In genomic region chr4:839675-840443, GRCh38 we compare ENCODE assay signal across 20 cellular contexts. TPM values are rescaled to one million over a fixed set of nuclear protein-coding genes. Genes with fewer than 3 reads are reported as not detected.
"Had no signal": no experiment of that assay in that cellular context is flagged by ENCODE, and none has a peak within 500 bp of the region (broad histone marks: within the 10 kb centered on the region; RNA-seq: fewer than 3 reads in every experiment).

No MANE protein-coding gene starts in this region.

- H3K27ac Mint-ChIP-seq: activated B cell treated with CpG ODN at 0.5 μM for 24 hours; activated CD4-positive, alpha-beta T cell treated with anti-CD3 and anti-CD28 coated beads, Interleukin-2, amount 10 ng/mL, durations not matched to agents 7 days and 5 days; endodermal cell; naive thymus-derived CD4-positive, alpha-beta T cell; neural progenitor cell; T-cell had no signal

- ATAC-seq: naive thymus-derived CD4-positive, alpha-beta T cell; T-cell had no signal

- H3K4me3 ChIP-seq: dorsolateral prefrontal cortex, neural progenitor cell, prostate gland, right atrium auricular region, thoracic aorta, upper lobe of left lung had no signal

- H3K4me1 Mint-ChIP-seq: activated B cell treated with CpG ODN at 0.5 μM for 24 hours; endodermal cell; naive thymus-derived CD4-positive, alpha-beta T cell had no signal

- H3K27me3 Mint-ChIP-seq: activated B cell treated with CpG ODN at 0.5 μM for 24 hours; activated CD4-positive, alpha-beta T cell treated with anti-CD3 and anti-CD28 coated beads, Interleukin-2, amount 10 ng/mL, durations not matched to agents 7 days and 5 days; naive thymus-derived CD4-positive, alpha-beta T cell; T-cell had no signal

- DNase-seq: activated B cell treated with CpG ODN at 0.5 μM for 24 hours; activated CD4-positive, alpha-beta T cell treated with anti-CD3 and anti-CD28 coated beads, Interleukin-2, amount 10 ng/mL, durations not matched to agents 7 days and 5 days; activated naive CD4-positive, alpha-beta T cell; anterior cingulate cortex; brain microvascular endothelial cell; central memory CD4-positive, alpha-beta T cell; dorsolateral prefrontal cortex; endodermal cell; foreskin fibroblast; mesenchymal stem cell; naive thymus-derived CD4-positive, alpha-beta T cell; T-cell; upper lobe of left lung had no signal

- H3K4me3 Mint-ChIP-seq: activated B cell treated with CpG ODN at 0.5 μM for 24 hours; activated CD4-positive, alpha-beta T cell treated with anti-CD3 and anti-CD28 coated beads, Interleukin-2, amount 10 ng/mL, durations not matched to agents 7 days and 5 days; endodermal cell; naive thymus-derived CD4-positive, alpha-beta T cell; neural progenitor cell; T-cell had no signal

RNA-seq across cellular contexts. Expression of gene CPLX1, which starts 13.9 kb away (rescaled TPM):
- total RNA-seq: activated B cell treated with CpG ODN at 0.5 μM for 24 hours, glomerular endothelial cell, osteocyte, skeletal muscle tissue had no signal
